Comparison of ENCODE assay signal across 11 cellular contexts in genomic region chr2:105144128-105144940, GRCh38.
DNase-seq lines count a peak whose midpoint lies in the region; ATAC-seq and TF ChIP-seq lines count a peak whose summit lies in the region.
"Had no signal": no experiment of that assay in that cellular context is flagged by ENCODE, and none has a peak within 500 bp of the region (broad histone marks: within the 10 kb centered on the region; RNA-seq: fewer than 3 reads in every experiment).

No MANE protein-coding gene starts in this region.

- H3K36me3 ChIP-seq in RWPE2 (ENCODE audit: low read depth) = no peaks in the 10 kb centered on the region
- no peaks in the 10 kb centered on the region for H3K36me3 ChIP-seq in thoracic aorta

- H3K27me3 ChIP-seq in RWPE2 (ENCODE audit: insufficient read depth, poor library complexity, severe bottlenecking) (peaks cover 41% of the 10 kb centered on the region), thoracic aorta (replicated peaks; ENCODE audit: insufficient read depth) (no peaks in the 10 kb centered on the region)

- peak; percentile 22 to 25 for ATAC-seq in activated T-cell treated with anti-CD3 and anti-CD28 coated beads, Interleukin-2, amount 50 U/mL, for 72 hours (replicated peaks in 1 of 2)
- no peak for ATAC-seq in RWPE2 (ENCODE audit: low read depth)
- no peak for ATAC-seq in thoracic aorta (ENCODE audit: insufficient number of reproducible peaks, low FRiP score, low read depth)
- ATAC-seq in HG03175 (IDR thresholded peaks at IDR 0.05; ENCODE audit: unreplicated experiment) = no peak
- ATAC-seq in GM21381 (IDR thresholded peaks at IDR 0.05; ENCODE audit: unreplicated experiment) = no peak

- H3K4me3 Mint-ChIP-seq in activated T-cell treated with anti-CD3 and anti-CD28 coated beads, Interleukin-2, amount 50 U/mL, for 72 hours = peak overlapping the region; percentile 81 to 84

- H3K4me1 Mint-ChIP-seq in activated T-cell treated with anti-CD3 and anti-CD28 coated beads, Interleukin-2, amount 50 U/mL, for 72 hours (ENCODE audit: low read depth) = peaks cover 6% of the 10 kb centered on the region

- TF ChIP-seq CTCF in RWPE2 (IDR thresholded peaks at IDR 0.05; ENCODE audit: poor library complexity, severe bottlenecking) = no peak
- TF ChIP-seq CTCF in thoracic aorta (IDR thresholded peaks at IDR 0.05) = no peak

- peaks cover 72% of the 10 kb centered on the region for H3K27me3 Mint-ChIP-seq in activated T-cell treated with anti-CD3 and anti-CD28 coated beads, Interleukin-2, amount 50 U/mL, for 72 hours (ENCODE audit: low read depth)

- H3K36me3 Mint-ChIP-seq in activated T-cell treated with anti-CD3 and anti-CD28 coated beads, Interleukin-2, amount 50 U/mL, for 72 hours (ENCODE audit: insufficient read depth in 2 of 2) = peaks cover 0 to 4% of the 10 kb centered on the region in 2 donors

- H3K4me3 ChIP-seq in RWPE2 (ENCODE audit: severe bottlenecking) (peak overlapping the region; percentile 37), iPS-11a (ENCODE audit: low read depth, low read length) (peak overlapping the region; percentile 61), thoracic aorta (peak overlapping the region; percentile 46)

- H3K27ac Mint-ChIP-seq in activated T-cell treated with anti-CD3 and anti-CD28 coated beads, Interleukin-2, amount 50 U/mL, for 72 hours = no peak overlapping the region

- no peaks in the 10 kb centered on the region for H3K9me3 ChIP-seq in RWPE2 (ENCODE audit: severe bottlenecking)
- no peaks in the 10 kb centered on the region for H3K9me3 ChIP-seq in thoracic aorta

- no peak overlapping the region for H3K27ac ChIP-seq in RWPE2 (ENCODE audit: poor library complexity, severe bottlenecking)
- no peak overlapping the region for H3K27ac ChIP-seq in thoracic aorta

- H3K4me1 ChIP-seq in RWPE2 (ENCODE audit: insufficient read depth, poor library complexity, severe bottlenecking) (no peaks in the 10 kb centered on the region), thoracic aorta (ENCODE audit: control insufficient read depth in 1 of 2, low read depth in 2 of 2) (peaks cover 0 to 16% of the 10 kb centered on the region in 2 donors)

- no peak for DNase-seq in activated T-cell treated with anti-CD3 and anti-CD28 coated beads, Interleukin-2, amount 50 U/mL, for 72 hours
- DNase-seq in activated T-cell treated with anti-CD3 and anti-CD28 coated beads, Interleukin-2, amount 50 U/mL, for 48 hours = no peak
- no peak for DNase-seq in RWPE2 (ENCODE audit: low spot score)
- no peak for DNase-seq in thoracic aorta (ENCODE audit: low spot score)
- no peak for DNase-seq in NK-92 treated with Interleukin-12 subunit alpha and Interleukin-12 subunit beta, amount 100 ng/mL, for 24 hours (lab: John Stamatoyannopoulos, UW)
- DNase-seq: DND-41, foreskin melanocyte, NCI-H446 treated with DMSO at 0.1 percent for 48 hours had no signal

- no peaks in the 10 kb centered on the region for H3K9me3 Mint-ChIP-seq in activated T-cell treated with anti-CD3 and anti-CD28 coated beads, Interleukin-2, amount 50 U/mL, for 72 hours

Comparison
In these comparisons a context has a peak if more than half of its experiments do, and no peak if none do; other contexts are left out.
1. ATAC-seq: peak in activated T-cell treated with anti-CD3 and anti-CD28 coated beads, Interleukin-2, amount 50 U/mL, for 72 hours (2 of 2); none in RWPE2 (single experiment), thoracic aorta (single experiment), HG03175 (single experiment) and GM21381 (single experiment).
2. Peak in every context shown above with its lines, with median percentiles within 50 percentile points of each other: H3K4me3 ChIP-seq.